ENCODE assay signal across 28 cellular contexts in genomic region chr3:43160664-43161063, GRCh38.
"Had no signal": no experiment of that assay in that cellular context is flagged by ENCODE, and none has a peak within 500 bp of the region (broad histone marks: within the 10 kb centered on the region; RNA-seq: fewer than 3 reads in every experiment).

No MANE protein-coding gene starts in this region.

- H3K36me3 ChIP-seq: neural progenitor cell, ovary, right lobe of liver, sigmoid colon, stomach, thoracic aorta, thyroid gland, tibial nerve, upper lobe of left lung, vagina had no signal

- H3K4me1 Mint-ChIP-seq: neural progenitor cell; stimulated activated naive B cell treated with anti-CD40 and anti-IgM and Interleukin-4, amounts not matched to agents 10 μg/mL and 1 μg/mL and 100 μg/mL, for 72 hours had no signal

- ATAC-seq: natural killer cell; psoas muscle; right cardiac atrium; right lobe of liver; stimulated activated effector memory CD8-positive, alpha-beta T cell treated with anti-CD3 and anti-CD28 coated beads, Interleukin-12 subunit alpha, Interleukin-12 subunit beta, amount 100 ng/mL, for 72 hours; stimulated activated naive B cell treated with anti-CD40 and anti-IgM and Interleukin-4, amounts not matched to agents 10 μg/mL and 1 μg/mL and 100 μg/mL, for 72 hours had no signal

- H3K4me3 Mint-ChIP-seq: natural killer cell; nephron; neural progenitor cell; stimulated activated effector memory CD8-positive, alpha-beta T cell treated with anti-CD3 and anti-CD28 coated beads, Interleukin-12 subunit alpha, Interleukin-12 subunit beta, amount 100 ng/mL, for 72 hours; stimulated activated naive B cell treated with anti-CD40 and anti-IgM and Interleukin-4, amounts not matched to agents 10 μg/mL and 1 μg/mL and 100 μg/mL, for 72 hours; stimulated activated naive CD8-positive, alpha-beta T cell treated with anti-CD3 and anti-CD28 coated beads, Interleukin-15, Interleukin-2, amounts not matched to agents 100 ng/mL and 50 ng/mL, for 24 hours had no signal

- H3K4me1 ChIP-seq: neural progenitor cell, parathyroid adenoma, thyroid gland had no signal

- H3K27me3 ChIP-seq: neural progenitor cell, ovary, right lobe of liver, sigmoid colon, stomach, thyroid gland, tibial nerve, upper lobe of left lung, vagina had no signal

- H3K27ac Mint-ChIP-seq: neural progenitor cell; progenitor cell of endocrine pancreas; stimulated activated naive B cell treated with anti-CD40 and anti-IgM and Interleukin-4, amounts not matched to agents 10 μg/mL and 1 μg/mL and 100 μg/mL, for 72 hours; stimulated activated naive CD8-positive, alpha-beta T cell treated with anti-CD3 and anti-CD28 coated beads, Interleukin-15, Interleukin-2, amounts not matched to agents 100 ng/mL and 50 ng/mL, for 24 hours had no signal

- H3K36me3 Mint-ChIP-seq: natural killer cell; stimulated activated effector memory CD8-positive, alpha-beta T cell treated with anti-CD3 and anti-CD28 coated beads, Interleukin-12 subunit alpha, Interleukin-12 subunit beta, amount 100 ng/mL, for 72 hours; stimulated activated naive B cell treated with anti-CD40 and anti-IgM and Interleukin-4, amounts not matched to agents 10 μg/mL and 1 μg/mL and 100 μg/mL, for 72 hours had no signal

- H3K9ac ChIP-seq: neural progenitor cell, parathyroid adenoma had no signal

- H2AFZ ChIP-seq: neural progenitor cell, parathyroid adenoma had no signal

- H3K27me3 Mint-ChIP-seq: stimulated activated naive CD8-positive, alpha-beta T cell treated with anti-CD3 and anti-CD28 coated beads, Interleukin-15, Interleukin-2, amounts not matched to agents 100 ng/mL and 50 ng/mL, for 24 hours had no signal

- H3K9me3 ChIP-seq: ovary, right lobe of liver, thoracic aorta, vagina had no signal

- H3K4me3 ChIP-seq: neural progenitor cell, ovary, psoas muscle, right lobe of liver, sigmoid colon, stomach, thoracic aorta, thyroid gland, tibial nerve, upper lobe of left lung, vagina had no signal

- H3K4me2 ChIP-seq: neural progenitor cell had no signal

- FAIRE-seq: small intestine, urothelium cell line had no signal

- H3K27ac ChIP-seq: neural progenitor cell, ovary, parathyroid adenoma, psoas muscle, right lobe of liver, sigmoid colon, stomach, thoracic aorta, thyroid gland, tibial nerve, upper lobe of left lung, vagina had no signal

- DNase-seq: natural killer cell; occipital lobe; ovary; psoas muscle; right cardiac atrium; right lobe of liver; sigmoid colon; small intestine; stimulated activated CD4-positive, alpha-beta T cell treated with anti-CD3 and anti-CD28 coated beads, Interleukin-15, amount 100 ng/mL, for 24 hours; stimulated activated CD4-positive, alpha-beta T cell treated with anti-CD3 and anti-CD28 coated beads, Interleukin-2, amount 100 ng/mL, for 24 hours; stimulated activated CD4-positive, alpha-beta T cell treated with anti-CD3 and anti-CD28 coated beads, Interleukin-2, amount 100 ng/mL, for 48 hours; stimulated activated CD4-positive, alpha-beta T cell treated with anti-CD3 and anti-CD28 coated beads, Interleukin-4, amount 100 ng/mL, for 24 hours; stimulated activated naive B cell treated with anti-CD40 and anti-IgM and Interleukin-4, amounts not matched to agents 10 μg/mL and 1 μg/mL and 100 μg/mL, for 72 hours; stimulated activated naive CD4-positive, alpha-beta T cell treated with Interleukin-2 at 50 U/mL for 16 hours; stomach; thyroid gland; trophoblast cell; upper lobe of left lung had no signal

- H3K79me2 ChIP-seq: parathyroid adenoma had no signal
